In genomic region chr17:16398270-16399267, GRCh38 we compare ENCODE assay signal across 8 cellular contexts. TPM values are rescaled to one million over a fixed set of nuclear protein-coding genes. Genes with fewer than 3 reads are reported as not detected.
A peak's percentile ranks its signal among the peaks of the same experiment; 100 is the strongest.
DNase-seq lines count a peak whose midpoint lies in the region; ATAC-seq and TF ChIP-seq lines count a peak whose summit lies in the region.

No MANE protein-coding gene starts in this region.

- H4K91ac ChIP-seq in IMR-90 (ENCODE audit: insufficient read depth, low read depth, low read length) = no peak overlapping the region

- POLR2A ChIA-PET in IMR-90 (lab: Charles Lee; ENCODE audit: unreplicated experiment) = no interaction called here

- no peak overlapping the region for H2AK9ac ChIP-seq in IMR-90 (replicated peaks; ENCODE audit: low read depth, low read length, poor library complexity)

- H3K9me2 ChIP-seq in DOHH2 (replicated peaks; ENCODE audit: control insufficient read depth, low read length) = no peaks in the 10 kb centered on the region

- H3K4me2 ChIP-seq in DOHH2 (ENCODE audit: low read length) (peak overlapping the region; percentile 50), IMR-90 (ENCODE audit: low read depth, low read length) (no peak overlapping the region)

- H2AFZ ChIP-seq in IMR-90 (replicated peaks; ENCODE audit: low read length, poor library complexity) = no peak overlapping the region

- BruUV-seq in IMR-90 (replicated peaks; lab: Mats Ljungman, UMichigan) = no TSS peak

- H3K18ac ChIP-seq in IMR-90 (ENCODE audit: low read depth, low read length) = no peak overlapping the region

- no peak for TF ChIP-seq RAD21 in IMR-90 (IDR thresholded peaks at IDR 0.05; ENCODE audit: low read length)

- 30% methylated on average over 5 of the region's 9 CpGs; no CpG with 5 or more reads in 1 of the 2 experiments for WGBS in IMR-90 (ENCODE audit: extremely low coverage in 2 of 2, insufficient read length in 1 of 2), 2 experiments
- WGBS in sigmoid colon, 2 donors = 52 to 75% methylated on average over 9 of the region's 9 CpGs

- no peaks in the 10 kb centered on the region for H3K79me2 ChIP-seq in DOHH2 (ENCODE audit: control insufficient read depth, low read length)

- H2BK5ac ChIP-seq in IMR-90 (ENCODE audit: low read depth, low read length, poor library complexity, severe bottlenecking) = no peak overlapping the region

- no peak overlapping the region for H3K23ac ChIP-seq in IMR-90 (ENCODE audit: low read depth, low read length)

- no peak for TF ChIP-seq EP300 in sigmoid colon (IDR thresholded peaks at IDR 0.05)

- H4K8ac ChIP-seq in IMR-90 (ENCODE audit: low read depth in 2 of 2, low read length in 2 of 2) = no peak overlapping the region

- in situ Hi-C loops in IMR-90 (cut with MboI; ENCODE audit: low sequenced_read_pairs) = no loop called here

- H4K5ac ChIP-seq in IMR-90 (ENCODE audit: low read depth, low read length) = no peak overlapping the region

- no peak overlapping the region for H2BK15ac ChIP-seq in IMR-90 (ENCODE audit: low read depth, low read length)

- H2BK20ac ChIP-seq in IMR-90 (ENCODE audit: low read depth, low read length) = no peak overlapping the region

- H3F3A ChIP-seq in DOHH2 (ENCODE audit: control insufficient read depth, insufficient read depth) = no peaks in the 10 kb centered on the region

- H2BK120ac ChIP-seq in IMR-90 (ENCODE audit: low read depth, low read length) = no peak overlapping the region

- no peak for TF ChIP-seq POLR2A in IMR-90 (IDR thresholded peaks at IDR 0.05; ENCODE audit: low read depth, low read length)
- no peak for TF ChIP-seq POLR2A in sigmoid colon (IDR thresholded peaks at IDR 0.05)

- no peaks in the 10 kb centered on the region for H3K9me1 ChIP-seq in IMR-90 (ENCODE audit: insufficient read depth, low read length)

- peak overlapping the region; percentile 24; the same call in 1 of the 2 replicates for H3K4me3 ChIP-seq in DOHH2 (ENCODE audit: low read length)
- H3K4me3 ChIP-seq in IMR-90 (ENCODE audit: insufficient read depth, low read depth, low read length) = no peak overlapping the region
- H3K4me3 ChIP-seq in sigmoid colon = no peak overlapping the region

- dilution Hi-C loops in IMR-90 (cut with HindIII; ENCODE audit: low sequenced_read_pairs, unreplicated experiment) = no loop called here

- no peak overlapping the region for H2AK5ac ChIP-seq in IMR-90 (ENCODE audit: low read depth, low read length)

- no peaks in the 10 kb centered on the region for H3K79me1 ChIP-seq in IMR-90 (ENCODE audit: low read depth in 1 of 2, low read length in 2 of 2)

- no peak overlapping the region for H3K56ac ChIP-seq in IMR-90 (ENCODE audit: extremely low read depth, insufficient read depth, low read length)

- ATAC-seq in GM19452 (IDR thresholded peaks at IDR 0.05; ENCODE audit: unreplicated experiment) (peak; percentile 82), IMR-90 (ENCODE audit: low read depth) (peak; percentile 42)

- H3K27ac ChIP-seq in DOHH2 (ENCODE audit: low read depth, low read length) = no peak overlapping the region
- no peak overlapping the region for H3K27ac ChIP-seq in IMR-90 (ENCODE audit: insufficient read depth, low read length)
- H3K27ac ChIP-seq in epithelial cell of prostate = no peak overlapping the region
- H3K27ac ChIP-seq in sigmoid colon = no peak overlapping the region
- H3K27ac ChIP-seq in caudate nucleus (ENCODE audit: low read depth, low read length) = no peak overlapping the region

- TF ChIP-seq CTCF in DOHH2 (IDR thresholded peaks at IDR 0.05; ENCODE audit: low read depth, low read length, poor library complexity, severe bottlenecking) (no peak), IMR-90 (conservative IDR thresholded peaks at IDR 0.05; ENCODE audit: low read depth, low read length) (no peak), sigmoid colon (IDR thresholded peaks at IDR 0.05) (no peak)

- no peaks in the 10 kb centered on the region for H3K9me3 ChIP-seq in DOHH2 (ENCODE audit: control insufficient read depth, insufficient read depth, low read length)
- no peaks in the 10 kb centered on the region for H3K9me3 ChIP-seq in IMR-90 (ENCODE audit: control insufficient read depth, insufficient read depth, low read length)
- H3K9me3 ChIP-seq in sigmoid colon = no peaks in the 10 kb centered on the region

- no peak overlapping the region for H3K14ac ChIP-seq in IMR-90 (replicated peaks; ENCODE audit: low read depth, low read length)

- no peak for DNase-seq in IMR-90
- DNase-seq in epithelial cell of prostate (ENCODE audit: low read depth, low spot score) = peak; percentile 65
- no peak for DNase-seq in HT-29 (ENCODE audit: low spot score)
- no peak for DNase-seq in stimulated activated CD4-positive, alpha-beta T cell treated with anti-CD3 and anti-CD28 coated beads, Interleukin-12 subunit alpha, Interleukin-12 subunit beta, amount 100 ng/mL, for 4 hours
- no peak for DNase-seq in sigmoid colon
- DNase-seq in caudate nucleus (lab: John Stamatoyannopoulos, UW) = no peak

- H3K4ac ChIP-seq in IMR-90 (ENCODE audit: low read depth, low read length) = no peak overlapping the region

- H3K27me3 ChIP-seq in DOHH2 (ENCODE audit: control insufficient read depth, low read length) = no peaks in the 10 kb centered on the region
- no peaks in the 10 kb centered on the region for H3K27me3 ChIP-seq in IMR-90 (ENCODE audit: control insufficient read depth, insufficient read depth, low read length)
- no peaks in the 10 kb centered on the region for H3K27me3 ChIP-seq in sigmoid colon

- H3K36me3 ChIP-seq in DOHH2 (ENCODE audit: control insufficient read depth, low read length) = no peaks in the 10 kb centered on the region
- no peaks in the 10 kb centered on the region for H3K36me3 ChIP-seq in IMR-90 (ENCODE audit: control insufficient read depth, insufficient read depth, low read length)
- no peaks in the 10 kb centered on the region for H3K36me3 ChIP-seq in sigmoid colon

- H3K4me1 ChIP-seq in DOHH2 (ENCODE audit: control insufficient read depth, low read length) = peaks cover 18% of the 10 kb centered on the region
- H3K4me1 ChIP-seq in IMR-90 (ENCODE audit: control insufficient read depth, insufficient read depth, low read length) = no peaks in the 10 kb centered on the region; the same call in 1 of the 2 replicates
- no peaks in the 10 kb centered on the region for H3K4me1 ChIP-seq in sigmoid colon

- no peak overlapping the region for H3K9ac ChIP-seq in IMR-90 (ENCODE audit: low read depth, low read length)

- H4K20me1 ChIP-seq in DOHH2 (ENCODE audit: control insufficient read depth, insufficient read depth, low read depth, low read length) = no peaks in the 10 kb centered on the region
- no peaks in the 10 kb centered on the region for H4K20me1 ChIP-seq in IMR-90 (ENCODE audit: insufficient read depth, low read length)

- CTCF ChIA-PET in IMR-90 (lab: Yijun Ruan, JAX) = no interaction called here

- intact Hi-C loops in IMR-90 (cut with micrococcal nuclease) (no loop called here), sigmoid colon (cut with DNase I) (no loop called here)

TF ChIP-seq in IMR-90, 13 proteins besides CTCF, POLR2A, EP300 and RAD21:
- TF ChIP-seq NFE2L2 (IDR thresholded peaks at IDR 0.05; ENCODE audit: low read depth, low read length) (peak; percentile 56; the same call in 1 of the 2 replicates), USF2 (IDR thresholded peaks at IDR 0.05; ENCODE audit: low read depth, low read length) (no peak)
TF ChIP-seq in IMR-90: peak in this region for 1.

RNA-seq across cellular contexts. Expression of gene TRPV2, which starts 16.8 kb away (rescaled TPM):
- 27.2 and 30.8 TPM in 2 replicates for total RNA-seq in IMR-90 (2012; rRNA removed)
- 32.8 and 36.4 TPM in 2 replicates for polyA plus RNA-seq in IMR-90 (2012; rRNA removed)
- 28.0 and 41.7 TPM in 2 replicates for polyA plus RNA-seq in IMR-90 (2012; cell fraction: cytosol; rRNA removed)
- 30.3 and 55.3 TPM in 2 replicates for polyA plus RNA-seq in IMR-90 (2012; cell fraction: nucleus; rRNA removed; ENCODE audit: low replicate concordance)
- total RNA-seq in HT-29 (2014; rRNA removed; shearing (Covaris generic)) = not detected in 2 replicates
- total RNA-seq in sigmoid colon = 10 to 100 TPM in 2 of 4 donors, 1 to 10 TPM in 2; 9.1 to 14.0 (median 10.6) TPM
- polyA plus RNA-seq in sigmoid colon = 10 to 100 TPM in 1 of 3 donors, 1 to 10 TPM in 2; 3.7 to 13.4 (median 5.4) TPM

RNA-seq across cellular contexts. Expression of gene UBB, which starts 17.7 kb away (rescaled TPM):
- total RNA-seq in IMR-90 (2012; rRNA removed) (3,383 and 4,283 TPM in 2 replicates), sigmoid colon (1,000 to 10,000 TPM in 3 of 4 donors, 100 to 1,000 TPM in 1; 892 to 1,272 (median 1,168) TPM)
- polyA plus RNA-seq in IMR-90 (2012; rRNA removed) (2,561 and 3,167 TPM in 2 replicates), sigmoid colon (1,000 to 10,000 TPM in 2 of 3 donors, 100 to 1,000 TPM in 1; 939 to 2,667 (median 2,288) TPM)
- 2,294 and 4,532 TPM in 2 replicates for polyA plus RNA-seq in IMR-90 (2012; cell fraction: cytosol; rRNA removed)
- polyA plus RNA-seq in IMR-90 (2012; cell fraction: nucleus; rRNA removed; ENCODE audit: low replicate concordance) = 753 and 838 TPM in 2 replicates
- 1,545 and 1,586 TPM in 2 replicates for total RNA-seq in HT-29 (2014; rRNA removed; shearing (Covaris generic))

RNA-seq across cellular contexts. Expression of gene CENPV, which starts 45.3 kb away (rescaled TPM):
- 35.3 and 38.6 TPM in 2 replicates for total RNA-seq in IMR-90 (2012; rRNA removed)
- polyA plus RNA-seq in IMR-90 (2012; rRNA removed) = 49.8 and 52.2 TPM in 2 replicates
- polyA plus RNA-seq in IMR-90 (2012; cell fraction: cytosol; rRNA removed) = 35.9 and 108 TPM in 2 replicates
- 35.8 and 72.9 TPM in 2 replicates for polyA plus RNA-seq in IMR-90 (2012; cell fraction: nucleus; rRNA removed; ENCODE audit: low replicate concordance)
- 124 and 169 TPM in 2 replicates for total RNA-seq in HT-29 (2014; rRNA removed; shearing (Covaris generic))
- 10 to 100 TPM; 12.8 to 23.8 (median 18.2) TPM for total RNA-seq in sigmoid colon
- 10 to 100 TPM; 42.3 to 62.5 (median 57.6) TPM for polyA plus RNA-seq in sigmoid colon

Comparison
In these comparisons a context has a peak if more than half of its experiments do, and no peak if none do; other contexts are left out.
1. RNA of gene TRPV2, which starts 16.8 kb away (total RNA-seq): 27.2 to 30.8 TPM in IMR-90 and 9.1 to 14.0 TPM in sigmoid colon; not detected in HT-29; every median in the first group is over 10 times any median in the second.